Comparison of ENCODE assay signal across 20 cellular contexts in genomic region chr9:88782931-88783451, GRCh38.
DNase-seq lines count a peak whose midpoint lies in the region; ATAC-seq, FAIRE-seq and TF ChIP-seq lines count a peak whose summit lies in the region.
"Had no signal": no experiment of that assay in that cellular context is flagged by ENCODE, and none has a peak within 500 bp of the region (broad histone marks: within the 10 kb centered on the region; RNA-seq: fewer than 3 reads in every experiment).

No MANE protein-coding gene starts in this region.

- no peak for TF ChIP-seq CTCF in A549 (IDR thresholded peaks at IDR 0.05)
- TF ChIP-seq CTCF in astrocyte of the spinal cord (IDR thresholded peaks at IDR 0.05; ENCODE audit: low read depth, low read length) = no peak
- TF ChIP-seq CTCF in mucosa of descending colon (IDR thresholded peaks at IDR 0.05) = no peak

- H3K4me3 ChIP-seq in A549 = no peak overlapping the region
- H3K4me3 ChIP-seq in astrocyte of the spinal cord (ENCODE audit: low read depth, low read length) = no peak overlapping the region
- no peak overlapping the region for H3K4me3 ChIP-seq in mesodermal cell (ENCODE audit: extremely low read depth, insufficient read depth, low read length, poor library complexity, severe bottlenecking)
- no peak overlapping the region for H3K4me3 ChIP-seq in MG63
- no peak overlapping the region for H3K4me3 ChIP-seq in mucosa of descending colon
- H3K4me3 ChIP-seq: body of pancreas, GM23338 had no signal

- intact Hi-C loops in mucosa of descending colon (cut with DNase I, micrococcal nuclease) = no loop called here

- CTCF ChIA-PET in A549 (lab: Yijun Ruan, JAX) = interaction anchor here (1.8 kb wide), 1 partner anchor 218 kb away, joined by 4 read pairs; no protein-coding TSS in a partner anchor

- H3K36me3 ChIP-seq in mesodermal cell (ENCODE audit: control insufficient read depth, insufficient read depth, low read length) = no peaks in the 10 kb centered on the region
- H3K36me3 ChIP-seq in MG63 = no peaks in the 10 kb centered on the region
- no peaks in the 10 kb centered on the region for H3K36me3 ChIP-seq in mucosa of descending colon (ENCODE audit: low read depth)

- no peak for TF ChIP-seq RAD21 in A549 (conservative IDR thresholded peaks at IDR 0.05 in 1 of 2, IDR thresholded peaks at IDR 0.05 in 1 of 2)

- no peaks in the 10 kb centered on the region for H3K9me3 ChIP-seq in A549
- no peaks in the 10 kb centered on the region for H3K9me3 ChIP-seq in mesodermal cell (ENCODE audit: control insufficient read depth, low read length)
- H3K9me3 ChIP-seq in MG63 = no peaks in the 10 kb centered on the region
- H3K9me3 ChIP-seq in mucosa of descending colon = no peaks in the 10 kb centered on the region
- H3K9me3 ChIP-seq: body of pancreas had no signal

- H3K4me1 ChIP-seq in A549 = peaks cover 23% of the 10 kb centered on the region
- H3K4me1 ChIP-seq in mesodermal cell (ENCODE audit: control insufficient read depth, insufficient read depth, low read length, poor library complexity, severe bottlenecking) = peaks cover 22% of the 10 kb centered on the region
- no peaks in the 10 kb centered on the region for H3K4me1 ChIP-seq in mucosa of descending colon (ENCODE audit: low read depth)
- H3K4me1 ChIP-seq: body of pancreas had no signal

- in situ Hi-C loops in astrocyte of the spinal cord (cut with HindIII; ENCODE audit: low sequenced_read_pairs) = no loop called here

- no peak for ATAC-seq in A549
- no peak for ATAC-seq in HG02870 (IDR thresholded peaks at IDR 0.05; ENCODE audit: unreplicated experiment)
- ATAC-seq in mucosa of descending colon = no peak
- no peak for ATAC-seq in HG02973 (IDR thresholded peaks at IDR 0.05; ENCODE audit: unreplicated experiment)
- ATAC-seq: body of pancreas had no signal

- no peak for DNase-seq in A549 (ENCODE audit: low read depth in 1 of 2, low spot score in 1 of 2)
- DNase-seq in ELR (ENCODE audit: low read depth) = peak; percentile 57
- peak; percentile 49 for DNase-seq in astrocyte of the spinal cord (ENCODE audit: low read depth, low spot score)
- DNase-seq in MG63 = no peak
- DNase-seq in mucosa of descending colon = no peak
- DNase-seq: activated naive CD4-positive, alpha-beta T cell treated with anti-CD3 and anti-CD28 coated beads, Interleukin-2, amount 10 ng/mL, durations not matched to agents 7 days and 5 days; activated T-cell treated with anti-CD3 and anti-CD28 coated beads, Interleukin-2, amount 50 U/mL, for 24 hours; body of pancreas; GF-D8; mesendoderm; NCI-H1436 treated with DMSO at 0.1 percent for 48 hours; stimulated activated CD4-positive, alpha-beta T cell treated with anti-CD3 and anti-CD28 coated beads, Interleukin-1b, Interleukin-23, amount 100 ng/mL, for 48 hours; SW 1271 had no signal

- H3K27me3 ChIP-seq in MG63 = no peaks in the 10 kb centered on the region
- H3K27me3 ChIP-seq: body of pancreas had no signal

- H3K4me2 ChIP-seq in A549 = no peak overlapping the region
- H3K4me2 ChIP-seq: GM23338, KMS-11 had no signal

- POLR2A ChIA-PET in A549 (lab: Yijun Ruan, JAX) = no interaction called here

- no peak for TF ChIP-seq POLR2A in A549 (IDR thresholded peaks at IDR 0.05; ENCODE audit: low read length)

- no peak for TF ChIP-seq EP300 in A549 (IDR thresholded peaks at IDR 0.05)

- 85% methylated on average over 8 of the region's 8 CpGs for WGBS in A549 (ENCODE audit: missing lambda C conversion rate)
- WGBS in mesodermal cell (ENCODE audit: insufficient coverage in 2 of 2), 2 experiments = 75 to 78% methylated on average over 5 to 7 of the region's 8 CpGs

- H3K27ac ChIP-seq in A549 (peak overlapping the region; percentile 30 to 77; a peak in 5 of 6 replicates), mesodermal cell (ENCODE audit: low read depth, low read length, severe bottlenecking) (peak overlapping the region; percentile 29)
- H3K27ac ChIP-seq: KMS-11 had no signal

- FAIRE-seq in A549 (lab: Jason Lieb, UNC) = no peak
- FAIRE-seq: GM12892, RCC 7860 had no signal

TF ChIP-seq in A549, 52 proteins besides CTCF, POLR2A, EP300 and RAD21:
- no peak for TF ChIP-seq USF2 (IDR thresholded peaks at IDR 0.05)
- TF ChIP-seq MAFK (IDR thresholded peaks at IDR 0.05; ENCODE audit: partially characterized antibody) = peak; percentile 88

Comparison
In these comparisons a context has a peak if more than half of its experiments do, and no peak if none do; other contexts are left out.
1. DNase-seq: peak in ELR (single experiment) and astrocyte of the spinal cord (single experiment); none in A549 (0 of 2), MG63 (single experiment) and mucosa of descending colon (0 of 3).